Comparison of ENCODE assay signal across 8 cellular contexts in genomic region chr19:4172861-4173473, GRCh38. TPM values are rescaled to one million over a fixed set of nuclear protein-coding genes. Genes with fewer than 3 reads are reported as not detected.
DNase-seq lines count a peak whose midpoint lies in the region; ATAC-seq lines count a peak whose summit lies in the region.
"Had no signal": no experiment of that assay in that cellular context is flagged by ENCODE, and none has a peak within 500 bp of the region (broad histone marks: within the 10 kb centered on the region; RNA-seq: fewer than 3 reads in every experiment).

No MANE protein-coding gene starts in this region.

- no peaks in the 10 kb centered on the region for H3K9me3 ChIP-seq in HUES6 (ENCODE audit: control insufficient read depth, insufficient read depth, low read depth, low read length)
- H3K9me3 ChIP-seq in T-helper 17 cell (ENCODE audit: control insufficient read depth, low read length, poor library complexity, severe bottlenecking), result no peaks in the 10 kb centered on the region

- intact Hi-C loops in left colon (cut with DNase I, micrococcal nuclease), result no loop called here

- peaks cover 4% of the 10 kb centered on the region for H3K4me1 Mint-ChIP-seq in T-helper 17 cell
- H3K4me1 Mint-ChIP-seq in activated naive CD8-positive, alpha-beta T cell treated with anti-CD3 and anti-CD28 coated beads, Interleukin-2, amount 50 U/mL, for 24 hours, result peaks cover 3% of the 10 kb centered on the region
- H3K4me1 Mint-ChIP-seq: nephron had no signal

- peak; percentile 58 to 75 (median 67) for DNase-seq in T-helper 17 cell
- DNase-seq in activated naive CD8-positive, alpha-beta T cell treated with anti-CD3 and anti-CD28 coated beads, Interleukin-2, amount 50 U/mL, for 24 hours, result peak; percentile 77
- peak; percentile 50 to 79 for DNase-seq in left colon
- peak; percentile 26 to 65 (median 41) for DNase-seq in stimulated activated CD4-positive, alpha-beta T cell treated with anti-CD3 and anti-CD28 coated beads, TNF-alpha, amount 100 ng/mL, for 48 hours (ENCODE audit: low read depth in 3 of 3)
- no peak for DNase-seq in putamen (ENCODE audit: low spot score)

- ATAC-seq in T-helper 17 cell (peak; percentile 87), left colon (peak; percentile 72), HG02981 (IDR thresholded peaks at IDR 0.05; ENCODE audit: unreplicated experiment) (no peak)
- ATAC-seq in activated naive CD8-positive, alpha-beta T cell treated with anti-CD3 and anti-CD28 coated beads, Interleukin-2, amount 50 U/mL, for 24 hours, result peak; percentile 54

- no peaks in the 10 kb centered on the region for H3K9me3 Mint-ChIP-seq in activated naive CD8-positive, alpha-beta T cell treated with anti-CD3 and anti-CD28 coated beads, Interleukin-2, amount 50 U/mL, for 24 hours
- H3K9me3 Mint-ChIP-seq: nephron had no signal

- peak overlapping the region; percentile 44 for H3K4me3 ChIP-seq in HUES6 (ENCODE audit: low read depth, low read length)

- H3K27me3 ChIP-seq in HUES6 (ENCODE audit: control insufficient read depth, insufficient read depth, low read length), result peaks cover 35% of the 10 kb centered on the region

- peak overlapping the region; percentile 36 for H3K4me3 Mint-ChIP-seq in T-helper 17 cell
- no peak overlapping the region for H3K4me3 Mint-ChIP-seq in activated naive CD8-positive, alpha-beta T cell treated with anti-CD3 and anti-CD28 coated beads, Interleukin-2, amount 50 U/mL, for 24 hours
- H3K4me3 Mint-ChIP-seq: nephron had no signal

- H3K4me1 ChIP-seq in HUES6 (ENCODE audit: control insufficient read depth, insufficient read depth, low read length), result no peaks in the 10 kb centered on the region

- no peak overlapping the region for H3K27ac Mint-ChIP-seq in T-helper 17 cell
- H3K27ac Mint-ChIP-seq in activated naive CD8-positive, alpha-beta T cell treated with anti-CD3 and anti-CD28 coated beads, Interleukin-2, amount 50 U/mL, for 24 hours, result no peak overlapping the region
- H3K27ac Mint-ChIP-seq: nephron had no signal

- H3K27ac ChIP-seq in HUES6 (ENCODE audit: low read depth, low read length), result no peak overlapping the region

- H3K36me3 ChIP-seq in HUES6 (ENCODE audit: control insufficient read depth, insufficient read depth, low read length), result peaks cover 8% of the 10 kb centered on the region

- H3K36me3 Mint-ChIP-seq in T-helper 17 cell (ENCODE audit: low read depth), result peaks cover 3% of the 10 kb centered on the region
- no peaks in the 10 kb centered on the region for H3K36me3 Mint-ChIP-seq in activated naive CD8-positive, alpha-beta T cell treated with anti-CD3 and anti-CD28 coated beads, Interleukin-2, amount 50 U/mL, for 24 hours (ENCODE audit: low read depth)

- peaks cover 14% of the 10 kb centered on the region for H3K27me3 Mint-ChIP-seq in T-helper 17 cell
- H3K27me3 Mint-ChIP-seq in activated naive CD8-positive, alpha-beta T cell treated with anti-CD3 and anti-CD28 coated beads, Interleukin-2, amount 50 U/mL, for 24 hours, result peaks cover 24% of the 10 kb centered on the region

- H3K9ac ChIP-seq in HUES6 (ENCODE audit: low read length), result no peak overlapping the region

RNA-seq across cellular contexts. Expression of gene SIRT6, which starts 9.4 kb away (rescaled TPM):
- total RNA-seq in T-helper 17 cell (10 to 100 TPM; 18.5 to 21.8 TPM), left colon (100 to 1,000 TPM in 1 of 2 donors, 10 to 100 TPM in 1; 96.1 to 149 TPM)

RNA-seq across cellular contexts. Expression of gene ANKRD24, which starts 9.5 kb away (rescaled TPM):
- total RNA-seq in T-helper 17 cell (under 1 TPM; 0.75 to 0.91 TPM), left colon (1 to 10 TPM; 1.0 to 1.1 TPM)

RNA-seq across cellular contexts. Expression of gene CREB3L3, which starts 19.5 kb away (rescaled TPM):
- under 1 TPM in 1 of 2 donors, not detected in 1; 0.82 TPM for total RNA-seq in T-helper 17 cell
- 1 to 10 TPM; 6.7 to 7.0 TPM for total RNA-seq in left colon

RNA-seq across cellular contexts. Expression of gene MAP2K2, which starts 49.0 kb away (rescaled TPM):
- total RNA-seq in T-helper 17 cell (10 to 100 TPM; 94.3 to 94.6 TPM), left colon (100 to 1,000 TPM; 208 to 229 TPM)

RNA-seq across cellular contexts. Expression of gene EBI3, which starts 56.4 kb away (rescaled TPM):
- total RNA-seq in T-helper 17 cell (not detected), left colon (1 to 10 TPM in 1 of 2 donors, under 1 TPM in 1; 0.40 to 2.6 TPM)

Comparison
In these comparisons a context has a peak if more than half of its experiments do, and no peak if none do; other contexts are left out.
1. RNA of gene SIRT6, which starts 9.4 kb away (total RNA-seq): 96.1 to 149 TPM in left colon; 18.5 to 21.8 TPM in T-helper 17 cell; every median in the first group is over 4 times any median in the second.
2. RNA of gene CREB3L3, which starts 19.5 kb away (total RNA-seq): 6.7 to 7.0 TPM in left colon; 0.82 TPM in T-helper 17 cell; every median in the first group is over 4 times any median in the second.